6 cellular contexts compared by ENCODE assay signal in genomic region chr6:109801794-109802193, GRCh38.
"Had no signal": no experiment of that assay in that cellular context is flagged by ENCODE, and none has a peak within 500 bp of the region (broad histone marks: within the 10 kb centered on the region; RNA-seq: fewer than 3 reads in every experiment).

No MANE protein-coding gene starts in this region.

- H3K4me1 Mint-ChIP-seq: IgD-negative memory B cell had no signal

- H3K27ac Mint-ChIP-seq: H9 had no signal

- DNase-seq: H9, HCEC 1CT, KG1 had no signal

- H3K4me3 Mint-ChIP-seq: GM23338, H9, IgD-negative memory B cell had no signal

- H3K4me3 ChIP-seq: GM23338 had no signal

- H3K4me2 ChIP-seq: GM23338 had no signal

- H3K27me3 Mint-ChIP-seq: IgD-negative memory B cell had no signal

- H3K9me3 Mint-ChIP-seq: GM23338, H9 had no signal

- H3K27ac ChIP-seq: HL-60 had no signal
